ENCODE assay signal across 21 cellular contexts in genomic region chr4:168955674-168956073, GRCh38. TPM values are rescaled to one million over a fixed set of nuclear protein-coding genes. Genes with fewer than 3 reads are reported as not detected.
DNase-seq lines count a peak whose midpoint lies in the region; ATAC-seq and TF ChIP-seq lines count a peak whose summit lies in the region.
"Had no signal": no experiment of that assay in that cellular context is flagged by ENCODE, and none has a peak within 500 bp of the region (broad histone marks: within the 10 kb centered on the region; RNA-seq: fewer than 3 reads in every experiment).

No MANE protein-coding gene starts in this region.

- peaks cover 3% of the 10 kb centered on the region for H3K4me1 Mint-ChIP-seq in progenitor cell of endocrine pancreas (ENCODE audit: low read depth)
- H3K4me1 Mint-ChIP-seq: B cell; CD4-positive, CD25-positive, alpha-beta regulatory T cell had no signal

- TF ChIP-seq CTCF in astrocyte of the spinal cord (IDR thresholded peaks at IDR 0.05; ENCODE audit: low read depth, low read length) (no peak), progenitor cell of endocrine pancreas (IDR thresholded peaks at IDR 0.05; ENCODE audit: unreplicated experiment) (no peak)

- peaks cover 27% of the 10 kb centered on the region for H3K9me3 Mint-ChIP-seq in progenitor cell of endocrine pancreas (ENCODE audit: low read depth)

- no peak overlapping the region for H3K4me3 ChIP-seq in astrocyte of the spinal cord (ENCODE audit: low read depth, low read length)
- H3K4me3 ChIP-seq: GM23338 had no signal

- DNase-seq in NCI-H226 (peak; percentile 1), astrocyte of the spinal cord (ENCODE audit: low read depth, low spot score) (peak; percentile 9), iris pigment epithelial cell (ENCODE audit: low read depth) (peak; percentile 50), progenitor cell of endocrine pancreas (ENCODE audit: low spot score, unreplicated experiment) (no peak)
- DNase-seq: Caco-2; CD4-positive, CD25-positive, alpha-beta regulatory T cell; DMS153; Kasumi-1; NCI-H1105 treated with DMSO at 0.1 percent for 48 hours; NCI-H1694 treated with DMSO at 0.1 percent for 48 hours; NCI-H2107; NCI-H345; NCI-H526 treated with DMSO at 0.1 percent for 48 hours; SIG-M5 had no signal

- ATAC-seq in GM21786 (IDR thresholded peaks at IDR 0.05; ENCODE audit: unreplicated experiment) (no peak), GM18519 (IDR thresholded peaks at IDR 0.05; ENCODE audit: low FRiP score, unreplicated experiment) (no peak), HG02623 (IDR thresholded peaks at IDR 0.05; ENCODE audit: unreplicated experiment) (no peak)
- ATAC-seq: GM23338, HCT116 had no signal

- H3K27me3 Mint-ChIP-seq in progenitor cell of endocrine pancreas: no peaks in the 10 kb centered on the region
- H3K27me3 Mint-ChIP-seq: B cell, IgD-negative memory B cell had no signal

- H3K27ac Mint-ChIP-seq in progenitor cell of endocrine pancreas: no peak overlapping the region
- H3K27ac Mint-ChIP-seq: B cell; CD4-positive, CD25-positive, alpha-beta regulatory T cell; GM23338; IgD-negative memory B cell had no signal

- H3K4me3 Mint-ChIP-seq in progenitor cell of endocrine pancreas (ENCODE audit: low read depth): no peak overlapping the region
- H3K4me3 Mint-ChIP-seq: B cell; CD4-positive, CD25-positive, alpha-beta regulatory T cell; GM23338; IgD-negative memory B cell had no signal

- in situ Hi-C loops in astrocyte of the spinal cord (cut with HindIII; ENCODE audit: low sequenced_read_pairs): no loop called here

- H3K36me3 Mint-ChIP-seq in progenitor cell of endocrine pancreas (ENCODE audit: insufficient read depth): peaks cover 30% of the 10 kb centered on the region

RNA-seq across cellular contexts. Expression of gene CBR4, which starts 54.4 kb away (rescaled TPM):
- 43.3 and 45.2 TPM in 2 replicates for total RNA-seq in progenitor cell of endocrine pancreas
